31 cellular contexts compared by ENCODE assay signal in the genomic region with DNA sequence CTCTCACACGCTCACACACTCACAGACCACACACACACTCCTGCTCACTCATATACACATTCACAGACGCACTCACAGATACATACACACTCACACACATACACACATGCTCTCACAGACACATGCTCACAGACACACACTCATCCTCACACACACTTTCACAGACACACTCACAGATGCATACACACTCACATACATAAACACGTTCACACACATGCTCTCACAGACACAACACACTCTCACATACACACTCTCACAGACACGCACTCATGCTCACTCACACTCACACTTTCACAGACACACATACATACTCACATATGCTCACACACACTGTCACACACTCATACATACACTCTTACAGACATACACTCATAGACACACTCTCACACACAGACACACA.
"Had no signal": no experiment of that assay in that cellular context is flagged by ENCODE, and none has a peak within 500 bp of the region (broad histone marks: within the 10 kb centered on the region; RNA-seq: fewer than 3 reads in every experiment).

No MANE protein-coding gene starts in this region.

- H3K9me3 ChIP-seq: body of pancreas, colonic mucosa, gastrocnemius medialis, heart left ventricle had no signal

- ATAC-seq: activated CD4-positive, CD25-positive, alpha-beta regulatory T cell treated with anti-CD3 and anti-CD28 coated beads, Interleukin-2, amount 50 U/mL, for 24 hours; activated CD8-positive, alpha-beta T cell treated with anti-CD3 and anti-CD28 coated beads for 36 hours; activated T-cell treated with anti-CD3 and anti-CD28 coated beads, Interleukin-2, amount 50 U/mL, for 4 hours; activated T-helper 17 cell treated with anti-CD3 and anti-CD28 coated beads, Interleukin-2, amount 50 U/mL, for 72 hours; body of pancreas; esophagus mucosa; foreskin keratinocyte; gastrocnemius medialis; T-helper 17 cell had no signal

- H3K27me3 ChIP-seq: body of pancreas, cardiac muscle cell, colonic mucosa, foreskin keratinocyte, gastrocnemius medialis had no signal

- H3K4me1 ChIP-seq: body of pancreas, colonic mucosa, gastrocnemius medialis, heart left ventricle had no signal

- H3K36me3 ChIP-seq: cardiac muscle cell, colonic mucosa, gastrocnemius medialis, heart left ventricle, WERI-Rb-1 had no signal

- H3K4me3 ChIP-seq: body of pancreas, cardiac muscle cell, colonic mucosa, dorsolateral prefrontal cortex, gastrocnemius medialis, heart left ventricle had no signal

- H3K27ac ChIP-seq: body of pancreas, cardiac muscle cell, colonic mucosa, dorsolateral prefrontal cortex, foreskin keratinocyte, gastrocnemius medialis, heart left ventricle, WERI-Rb-1 had no signal

- DNase-seq: activated B cell treated with CpG ODN at 0.5 μM for 24 hours; activated CD4-positive, alpha-beta T cell treated with anti-CD3 and anti-CD28 coated beads for 48 hours; activated CD4-positive, alpha-beta T cell treated with anti-CD3 and anti-CD28 coated beads, Interleukin-2, amount 50 U/mL, for 1 hour; activated CD4-positive, alpha-beta T cell treated with anti-CD3 and anti-CD28 coated beads, Interleukin-2, amount 50 U/mL, for 48 hours; activated CD8-positive, alpha-beta memory T cell treated with anti-CD3 and anti-CD28 coated beads for 24 hours; activated CD8-positive, alpha-beta T cell treated with anti-CD3 and anti-CD28 coated beads for 36 hours; activated effector memory CD4-positive, alpha-beta T cell treated with Interleukin-2 at 50 U/mL for 16 hours; activated gamma-delta T cell treated with Interleukin-2 at 50 U/mL for 16 hours; activated naive CD4-positive, alpha-beta T cell treated with anti-CD3 and anti-CD28 coated beads, Interleukin-2, amount 50 U/mL, for 16 hours; activated naive CD4-positive, alpha-beta T cell treated with Interleukin-2 at 50 U/mL for 16 hours; activated T-cell treated with anti-CD3 and anti-CD28 coated beads, Interleukin-2, amount 50 U/mL, for 4 hours; amniotic stem cell; anterior cingulate cortex; body of pancreas; central memory CD4-positive, alpha-beta T cell; cerebellar nuclear complex; colonic mucosa; dorsolateral prefrontal cortex; effector memory CD4-positive, alpha-beta T cell; foreskin keratinocyte; gastrocnemius medialis; glutamatergic neuron; heart left ventricle; T-helper 1 cell; T-helper 17 cell; T1000; WERI-Rb-1 had no signal
